8 cellular contexts compared by ENCODE assay signal in genomic region chr21:34544032-34544496, GRCh38. TPM values are rescaled to one million over a fixed set of nuclear protein-coding genes. Genes with fewer than 3 reads are reported as not detected.
DNase-seq lines count a peak whose midpoint lies in the region; TF ChIP-seq lines count a peak whose summit lies in the region.

No MANE protein-coding gene starts in this region.

- H3K27me3 ChIP-seq in H7 (ENCODE audit: control insufficient read depth, insufficient read depth, low read length) (no peaks in the 10 kb centered on the region), NT2/D1 (ENCODE audit: insufficient read depth, insufficient read length) (no peaks in the 10 kb centered on the region), left ventricle myocardium inferior (ENCODE audit: low read depth) (no peaks in the 10 kb centered on the region), smooth muscle cell (ENCODE audit: low read depth) (no peaks in the 10 kb centered on the region)

- H3K4me3 Mint-ChIP-seq in activated T-helper 2 cell treated with anti-CD3 and anti-CD28 coated beads, Interferon-gamma antibody, Interleukin-2, Interleukin-4, amounts not matched to agents 10 μg/mL and 5 μg/mL and 100 μg/mL, durations not matched to agents 14 hours and 24 hours and 36 hours (ENCODE audit: low read depth) = no peak overlapping the region

- H3K9ac ChIP-seq in NT2/D1 (ENCODE audit: insufficient read length, low read depth) = no peak overlapping the region
- H3K9ac ChIP-seq in smooth muscle cell (ENCODE audit: low read depth) = no peak overlapping the region

- 78% methylated on average over 7 of the region's 7 CpGs for WGBS in smooth muscle cell (ENCODE audit: low lambda C conversion rate)

- peaks cover 4% of the 10 kb centered on the region for H3K36me3 Mint-ChIP-seq in activated T-helper 2 cell treated with anti-CD3 and anti-CD28 coated beads, Interferon-gamma antibody, Interleukin-2, Interleukin-4, amounts not matched to agents 10 μg/mL and 5 μg/mL and 100 μg/mL, durations not matched to agents 14 hours and 24 hours and 36 hours (ENCODE audit: low read depth)

- no peaks in the 10 kb centered on the region for H3K27me3 Mint-ChIP-seq in activated T-helper 2 cell treated with anti-CD3 and anti-CD28 coated beads, Interferon-gamma antibody, Interleukin-2, Interleukin-4, amounts not matched to agents 10 μg/mL and 5 μg/mL and 100 μg/mL, durations not matched to agents 14 hours and 24 hours and 36 hours (ENCODE audit: low read depth)

- H3K4me2 ChIP-seq in smooth muscle cell = no peak overlapping the region

- H3K9me3 ChIP-seq in NT2/D1 (ENCODE audit: insufficient read depth, low read length) (peaks cover 8% of the 10 kb centered on the region; the same call in 1 of the 2 replicates), left ventricle myocardium inferior (replicated peaks) (no peaks in the 10 kb centered on the region), smooth muscle cell (replicated peaks; ENCODE audit: low read depth) (no peaks in the 10 kb centered on the region)

- H3K27ac ChIP-seq in C4-2B (no peak overlapping the region), left ventricle myocardium inferior (replicated peaks) (peak overlapping the region; percentile 81), smooth muscle cell (ENCODE audit: low read depth) (no peak overlapping the region)

- H3K9me3 Mint-ChIP-seq in activated T-helper 2 cell treated with anti-CD3 and anti-CD28 coated beads, Interferon-gamma antibody, Interleukin-2, Interleukin-4, amounts not matched to agents 10 μg/mL and 5 μg/mL and 100 μg/mL, durations not matched to agents 14 hours and 24 hours and 36 hours = no peaks in the 10 kb centered on the region

- no peaks in the 10 kb centered on the region for H3F3A ChIP-seq in smooth muscle cell (ENCODE audit: low read depth)

- DNase-seq in H7 (peak; percentile 68), NT2/D1 (ENCODE audit: low read depth, low spot score) (peak; percentile 88), left ventricle myocardium inferior (peak; percentile 36), smooth muscle cell (lab: John Stamatoyannopoulos, UW; ENCODE audit: unreplicated experiment) (no peak), HK-2 (ENCODE audit: unreplicated experiment) (no peak), OCI-M2 (lab: John Stamatoyannopoulos, UW; ENCODE audit: unreplicated experiment) (no peak)
- DNase-seq in activated T-helper 2 cell treated with anti-CD3 and anti-CD28 coated beads, Interferon-gamma antibody, Interleukin-2, Interleukin-4, amounts not matched to agents 10 μg/mL and 5 μg/mL and 100 μg/mL, durations not matched to agents 14 hours and 24 hours and 36 hours (ENCODE audit: low spot score) = no peak

- H3K36me3 ChIP-seq in H7 (replicated peaks; ENCODE audit: control insufficient read depth, insufficient read depth, low read length) (no peaks in the 10 kb centered on the region), NT2/D1 (ENCODE audit: insufficient read depth, insufficient read length, low read length) (no peaks in the 10 kb centered on the region), left ventricle myocardium inferior (no peaks in the 10 kb centered on the region), smooth muscle cell (ENCODE audit: low read depth) (no peaks in the 10 kb centered on the region)

- no peak overlapping the region for H3K4me3 ChIP-seq in H7 (ENCODE audit: insufficient read depth, low read depth, low read length)
- no peak overlapping the region for H3K4me3 ChIP-seq in NT2/D1 (ENCODE audit: insufficient read length, low read depth)
- no peak overlapping the region for H3K4me3 ChIP-seq in left ventricle myocardium inferior
- H3K4me3 ChIP-seq in smooth muscle cell = no peak overlapping the region

- intact Hi-C loops in activated T-helper 2 cell treated with anti-CD3 and anti-CD28 coated beads, Interferon-gamma antibody, Interleukin-2, Interleukin-4, amounts not matched to agents 10 μg/mL and 5 μg/mL and 100 μg/mL, durations not matched to agents 14 hours and 24 hours and 36 hours (cut with micrococcal nuclease) = no loop called here
- intact Hi-C loops in left ventricle myocardium inferior (cut with micrococcal nuclease) = no loop called here

- no peak overlapping the region for H2AFZ ChIP-seq in smooth muscle cell (ENCODE audit: low read depth)

- no peaks in the 10 kb centered on the region for H4K20me1 ChIP-seq in smooth muscle cell (ENCODE audit: low read depth)

- peaks cover 31% of the 10 kb centered on the region for H3K4me1 Mint-ChIP-seq in activated T-helper 2 cell treated with anti-CD3 and anti-CD28 coated beads, Interferon-gamma antibody, Interleukin-2, Interleukin-4, amounts not matched to agents 10 μg/mL and 5 μg/mL and 100 μg/mL, durations not matched to agents 14 hours and 24 hours and 36 hours (ENCODE audit: low read depth)

- no peaks in the 10 kb centered on the region for H3K79me2 ChIP-seq in smooth muscle cell (ENCODE audit: low read depth)

- H3K4me1 ChIP-seq in NT2/D1 (ENCODE audit: insufficient read depth, insufficient read length) (peaks cover 8% of the 10 kb centered on the region), left ventricle myocardium inferior (peaks cover 43% of the 10 kb centered on the region), smooth muscle cell (ENCODE audit: low read depth) (peaks cover 21% of the 10 kb centered on the region)

- TF ChIP-seq CTCF in C4-2B (conservative IDR thresholded peaks at IDR 0.05) (peak; percentile 78), left ventricle myocardium inferior (IDR thresholded peaks at IDR 0.05; ENCODE audit: borderline replicate concordance) (peak; percentile 66), smooth muscle cell (IDR thresholded peaks at IDR 0.05; ENCODE audit: borderline replicate concordance, insufficient read depth, poor library complexity, severe bottlenecking) (peak; percentile 43)

- H3K27ac Mint-ChIP-seq in activated T-helper 2 cell treated with anti-CD3 and anti-CD28 coated beads, Interferon-gamma antibody, Interleukin-2, Interleukin-4, amounts not matched to agents 10 μg/mL and 5 μg/mL and 100 μg/mL, durations not matched to agents 14 hours and 24 hours and 36 hours = peak overlapping the region; percentile 60

RNA-seq across cellular contexts. Expression of gene KCNE1, which starts 32.1 kb away (rescaled TPM):
- total RNA-seq in H7 (2014; rRNA removed; shearing (Covaris generic)) = 0.10 TPM in 1 of 2 replicates, not detected in the other
- total RNA-seq in activated T-helper 2 cell treated with anti-CD3 and anti-CD28 coated beads, Interferon-gamma antibody, Interleukin-2, Interleukin-4, amounts not matched to agents 10 μg/mL and 5 μg/mL and 100 μg/mL, durations not matched to agents 14 hours and 24 hours and 36 hours = 0.37 and 0.46 TPM in 2 replicates
- total RNA-seq in left ventricle myocardium inferior = 4.8 TPM
- 1.3 TPM in 1 of 2 replicates, not detected in the other for total RNA-seq in smooth muscle cell
- polyA plus RNA-seq in smooth muscle cell = 0.16 and 1.2 TPM in 2 replicates

Comparison
In these comparisons a context has a peak if more than half of its experiments do, and no peak if none do; other contexts are left out.
1. DNase-seq: peak in H7 (single experiment), NT2/D1 (single experiment) and left ventricle myocardium inferior (single experiment); none in activated T-helper 2 cell treated with anti-CD3 and anti-CD28 coated beads, Interferon-gamma antibody, Interleukin-2, Interleukin-4, amounts not matched to agents 10 μg/mL and 5 μg/mL and 100 μg/mL, durations not matched to agents 14 hours and 24 hours and 36 hours (single experiment), smooth muscle cell (single experiment), HK-2 (single experiment) and OCI-M2 (single experiment).
2. Peak in every context shown above with its lines, with median percentiles within 50 percentile points of each other: CTCF ChIP-seq.